23 cellular contexts compared by ENCODE assay signal in genomic region chr4:53088132-53088531, GRCh38.
"Had no signal": no experiment of that assay in that cellular context is flagged by ENCODE, and none has a peak within 500 bp of the region (broad histone marks: within the 10 kb centered on the region; RNA-seq: fewer than 3 reads in every experiment).

No MANE protein-coding gene starts in this region.

- DNase-seq: effector CD4-positive, alpha-beta T cell; endodermal cell; erythroblast; foreskin melanocyte; heart right ventricle; hypothalamus; kidney glomerular epithelial cell; lower lobe of right lung; natural killer cell; nucleus accumbens; ovary; sigmoid colon; small intestine; stimulated activated CD4-positive, alpha-beta T cell treated with anti-CD3 and anti-CD28 coated beads, Interleukin-12 subunit alpha, Interleukin-12 subunit beta, amount 100 ng/mL, for 4 hours; stimulated activated naive CD4-positive, alpha-beta T cell; stomach; substantia nigra; transverse colon had no signal

- H3K27me3 ChIP-seq: heart right ventricle, neural progenitor cell, ovary, right atrium auricular region, sigmoid colon, stomach, transverse colon had no signal

- H2AFZ ChIP-seq: neural progenitor cell had no signal

- H3K9ac ChIP-seq: neural progenitor cell had no signal

- H3K4me2 ChIP-seq: neural progenitor cell had no signal

- H3K36me3 ChIP-seq: heart right ventricle, lower lobe of right lung, neural progenitor cell, ovary, right atrium auricular region, sigmoid colon, stomach, thoracic aorta, transverse colon had no signal

- H3K4me3 ChIP-seq: coronary artery, heart right ventricle, lower lobe of right lung, neural progenitor cell, ovary, right atrium auricular region, sigmoid colon, stomach, thoracic aorta, transverse colon had no signal

- H3K4me1 ChIP-seq: lower lobe of right lung, neural progenitor cell, sigmoid colon, stomach had no signal

- ATAC-seq: left lobe of liver, lower lobe of right lung, natural killer cell had no signal

- H3K27ac ChIP-seq: coronary artery, heart right ventricle, lower lobe of right lung, neural progenitor cell, ovary, right atrium auricular region, sigmoid colon, stomach, thoracic aorta, transverse colon had no signal

- H3K9me3 ChIP-seq: ovary had no signal
